ENCODE assay signal across 9 cellular contexts in the genomic region with DNA sequence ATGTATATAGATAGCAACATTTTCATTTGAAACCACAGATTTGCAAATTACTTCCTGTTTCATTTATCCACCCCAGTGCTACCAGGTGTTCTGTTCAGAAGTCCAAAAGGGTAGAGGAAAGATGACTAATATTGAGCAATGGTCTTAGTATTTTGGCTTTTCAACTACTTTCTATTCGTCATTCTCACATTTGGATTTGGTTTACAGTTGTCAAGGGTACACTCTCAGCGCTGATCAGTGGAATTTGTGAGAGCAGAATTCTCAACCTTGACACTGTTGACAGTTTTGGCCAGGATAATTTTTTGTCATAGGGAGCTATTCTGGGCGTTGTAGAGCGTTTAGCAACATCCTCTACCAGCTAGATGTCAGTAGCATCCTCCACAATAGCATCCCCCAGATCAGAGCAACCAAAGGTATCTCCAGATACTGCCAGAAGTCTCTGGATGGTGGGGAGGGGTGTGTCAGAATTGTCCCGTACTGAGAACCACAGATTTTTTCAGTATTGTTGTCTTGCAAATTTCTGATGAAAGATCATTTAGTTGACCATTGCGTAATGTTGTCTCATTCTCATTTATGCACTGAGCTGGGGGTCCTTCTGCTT. TPM values are rescaled to one million over a fixed set of nuclear protein-coding genes. Genes with fewer than 3 reads are reported as not detected.
DNase-seq lines count a peak whose midpoint lies in the region; ATAC-seq, FAIRE-seq and TF ChIP-seq lines count a peak whose summit lies in the region.
"Had no signal": no experiment of that assay in that cellular context is flagged by ENCODE, and none has a peak within 500 bp of the region (broad histone marks: within the 10 kb centered on the region; RNA-seq: fewer than 3 reads in every experiment).

No MANE protein-coding gene starts in this region.

- DNase-seq in MG63, result peak; percentile 22
- no peak for DNase-seq in effector memory CD4-positive, alpha-beta T cell
- DNase-seq in OCI-M2 (lab: John Stamatoyannopoulos, UW; ENCODE audit: unreplicated experiment), result no peak
- DNase-seq in pancreas, result no peak
- DNase-seq in activated CD8-positive, alpha-beta memory T cell treated with anti-CD3 and anti-CD28 coated beads for 24 hours, result no peak
- DNase-seq in NCI-H2171 treated with DMSO at 0.1 percent for 48 hours (lab: John Stamatoyannopoulos, UW), result no peak

- intact Hi-C loops in pancreas (cut with DNase I), result no loop called here

- FAIRE-seq in pancreas (lab: Jason Lieb, UNC), result no peak
- FAIRE-seq: islet of Langerhans had no signal

- H3K27ac ChIP-seq in effector memory CD4-positive, alpha-beta T cell (ENCODE audit: insufficient read depth, low read length, poor library complexity, severe bottlenecking), result peak overlapping the region; percentile 47
- no peak overlapping the region for H3K27ac ChIP-seq in pancreas

- ATAC-seq in GM18499 (IDR thresholded peaks at IDR 0.05; ENCODE audit: insufficient read depth, unreplicated experiment), result peak; percentile 83
- ATAC-seq in GM21737 (IDR thresholded peaks at IDR 0.05; ENCODE audit: unreplicated experiment), result peak; percentile 60
- no peak for ATAC-seq in pancreas

- no peaks in the 10 kb centered on the region for H3K9me3 ChIP-seq in MG63
- no peaks in the 10 kb centered on the region for H3K9me3 ChIP-seq in effector memory CD4-positive, alpha-beta T cell (ENCODE audit: control insufficient read depth, low read length)
- no peaks in the 10 kb centered on the region for H3K9me3 ChIP-seq in pancreas

- TF ChIP-seq CTCF in pancreas (IDR thresholded peaks at IDR 0.05), result no peak

- WGBS in pancreas, 2 donors, result 59 to 86% methylated on average over 6 of the region's 6 CpGs

- H3K36me3 ChIP-seq in MG63, result peaks cover 24% of the 10 kb centered on the region
- H3K36me3 ChIP-seq in effector memory CD4-positive, alpha-beta T cell (ENCODE audit: control insufficient read depth, insufficient read depth, low read length), result peaks cover 14% of the 10 kb centered on the region
- no peaks in the 10 kb centered on the region for H3K36me3 ChIP-seq in pancreas

- H3K4me3 ChIP-seq in MG63 (no peak overlapping the region), pancreas (no peak overlapping the region)
- H3K4me3 ChIP-seq in effector memory CD4-positive, alpha-beta T cell (ENCODE audit: insufficient read depth, low read depth, low read length, poor library complexity, severe bottlenecking), result no peak overlapping the region

- H3K4me1 ChIP-seq in effector memory CD4-positive, alpha-beta T cell (ENCODE audit: control insufficient read depth, insufficient read depth, low read length, poor library complexity, severe bottlenecking), result peaks cover 16% of the 10 kb centered on the region
- peaks cover 3 to 15% (median 5%) of the 10 kb centered on the region in 3 donors for H3K4me1 ChIP-seq in pancreas

- no peaks in the 10 kb centered on the region for H3K27me3 ChIP-seq in MG63
- H3K27me3 ChIP-seq in effector memory CD4-positive, alpha-beta T cell (replicated peaks; ENCODE audit: control insufficient read depth, insufficient read depth, low read length, poor library complexity, severe bottlenecking), result no peaks in the 10 kb centered on the region
- H3K27me3 ChIP-seq in pancreas, result no peaks in the 10 kb centered on the region

RNA-seq across cellular contexts. Expression of a gene that starts 4.2 kb away (rescaled TPM):
- 59.9 and 81.0 TPM in 2 replicates for total RNA-seq in MG63 (2014; rRNA removed; shearing (Covaris generic); ENCODE audit: low replicate concordance)
- total RNA-seq in pancreas, result 10 to 100 TPM in 4 of 6 donors, 1 to 10 TPM in 2; 8.1 to 14.0 (median 10.7) TPM
- polyA plus RNA-seq in pancreas, result 10 to 100 TPM in 1 of 2 donors, 1 to 10 TPM in 1; 8.0 to 22.5 TPM

RNA-seq across cellular contexts. Expression of a gene that starts 33.4 kb away (rescaled TPM):
- 116 and 146 TPM in 2 replicates for total RNA-seq in MG63 (2014; rRNA removed; shearing (Covaris generic); ENCODE audit: low replicate concordance)
- 100 to 1,000 TPM in 5 of 6 donors, 10 to 100 TPM in 1; 90.1 to 137 (median 110) TPM for total RNA-seq in pancreas
- polyA plus RNA-seq in pancreas, result 10 to 100 TPM; 81.4 to 99.7 TPM

Comparison
In these comparisons a context has a peak if more than half of its experiments do, and no peak if none do; other contexts are left out.
1. ATAC-seq: peak in GM18499 (single experiment) and GM21737 (single experiment); none in pancreas (0 of 4).